17 cellular contexts compared by ENCODE assay signal in genomic region chr12:47860279-47860841, GRCh38.
DNase-seq lines count a peak whose midpoint lies in the region.
"Had no signal": no experiment of that assay in that cellular context is flagged by ENCODE, and none has a peak within 500 bp of the region (broad histone marks: within the 10 kb centered on the region; RNA-seq: fewer than 3 reads in every experiment).

No MANE protein-coding gene starts in this region.

- H3K27me3 Mint-ChIP-seq in activated naive CD8-positive, alpha-beta T cell = no peaks in the 10 kb centered on the region
- no peaks in the 10 kb centered on the region for H3K27me3 Mint-ChIP-seq in stimulated activated naive CD8-positive, alpha-beta T cell treated with anti-CD3 and anti-CD28 coated beads, Interleukin-15, Interleukin-2, amounts not matched to agents 100 ng/mL and 50 ng/mL, for 24 hours

- H3K27ac Mint-ChIP-seq in activated naive CD8-positive, alpha-beta T cell = peak overlapping the region; percentile 97
- peak overlapping the region; percentile 99 for H3K27ac Mint-ChIP-seq in stimulated activated naive CD8-positive, alpha-beta T cell treated with anti-CD3 and anti-CD28 coated beads, Interleukin-15, Interleukin-2, amounts not matched to agents 100 ng/mL and 50 ng/mL, for 24 hours

- peaks cover 19% of the 10 kb centered on the region for H3K4me1 Mint-ChIP-seq in activated naive CD8-positive, alpha-beta T cell (ENCODE audit: low read depth)
- peaks cover 62% of the 10 kb centered on the region for H3K4me1 Mint-ChIP-seq in stimulated activated naive CD8-positive, alpha-beta T cell treated with anti-CD3 and anti-CD28 coated beads, Interleukin-15, Interleukin-2, amounts not matched to agents 100 ng/mL and 50 ng/mL, for 24 hours (ENCODE audit: low read depth)

- H3K9me3 Mint-ChIP-seq in activated naive CD8-positive, alpha-beta T cell (ENCODE audit: low read depth) = no peaks in the 10 kb centered on the region
- H3K9me3 Mint-ChIP-seq in stimulated activated naive CD8-positive, alpha-beta T cell treated with anti-CD3 and anti-CD28 coated beads, Interleukin-15, Interleukin-2, amounts not matched to agents 100 ng/mL and 50 ng/mL, for 24 hours = no peaks in the 10 kb centered on the region

- H3K4me3 Mint-ChIP-seq in activated naive CD8-positive, alpha-beta T cell = peak overlapping the region; percentile 63
- H3K4me3 Mint-ChIP-seq in stimulated activated naive CD8-positive, alpha-beta T cell treated with anti-CD3 and anti-CD28 coated beads, Interleukin-15, Interleukin-2, amounts not matched to agents 100 ng/mL and 50 ng/mL, for 24 hours = peak overlapping the region; percentile 76

- peak; percentile 69 for DNase-seq in activated CD4-positive, alpha-beta T cell treated with anti-CD3 and anti-CD28 coated beads for 48 hours
- DNase-seq in activated CD4-positive, alpha-beta T cell treated with anti-CD3 and anti-CD28 coated beads, Interleukin-2, amount 50 U/mL, for 4 hours = no peak
- DNase-seq in stimulated activated CD4-positive, alpha-beta T cell treated with anti-CD3 and anti-CD28 coated beads, Interleukin-2, amount 100 ng/mL, for 24 hours = peak; percentile 47 to 57
- no peak for DNase-seq in stimulated activated CD4-positive, alpha-beta T cell treated with anti-CD3 and anti-CD28 coated beads, Interleukin-4, amount 100 ng/mL, for 1 hour
- no peak for DNase-seq in iPS-NIHi11 (ENCODE audit: low spot score)
- DNase-seq in anterior cingulate cortex (lab: John Stamatoyannopoulos, UW) = no peak
- DNase-seq: DMS53, GDM1, islet precursor cell, KBM-7, NCI-H146, NCI-H510A treated with DMSO at 0.1 percent for 48 hours, right cardiac atrium, SJCRH30, trophoblast cell had no signal

- H3K36me3 Mint-ChIP-seq in activated naive CD8-positive, alpha-beta T cell = peaks cover 2% of the 10 kb centered on the region
- H3K36me3 Mint-ChIP-seq in stimulated activated naive CD8-positive, alpha-beta T cell treated with anti-CD3 and anti-CD28 coated beads, Interleukin-15, Interleukin-2, amounts not matched to agents 100 ng/mL and 50 ng/mL, for 24 hours (ENCODE audit: low read depth) = peaks cover 84% of the 10 kb centered on the region

Comparison
In these comparisons a context has a peak if more than half of its experiments do, and no peak if none do; other contexts are left out.
1. DNase-seq: peak in activated CD4-positive, alpha-beta T cell treated with anti-CD3 and anti-CD28 coated beads for 48 hours (single experiment) and stimulated activated CD4-positive, alpha-beta T cell treated with anti-CD3 and anti-CD28 coated beads, Interleukin-2, amount 100 ng/mL, for 24 hours (2 of 2); none in activated CD4-positive, alpha-beta T cell treated with anti-CD3 and anti-CD28 coated beads, Interleukin-2, amount 50 U/mL, for 4 hours (0 of 2), stimulated activated CD4-positive, alpha-beta T cell treated with anti-CD3 and anti-CD28 coated beads, Interleukin-4, amount 100 ng/mL, for 1 hour (single experiment), iPS-NIHi11 (single experiment) and anterior cingulate cortex (0 of 58).